Comparison of ENCODE assay signal across 10 cellular contexts in genomic region chr18:23981369-23981768, GRCh38. TPM values are rescaled to one million over a fixed set of nuclear protein-coding genes. Genes with fewer than 3 reads are reported as not detected.
DNase-seq lines count a peak whose midpoint lies in the region; ATAC-seq, FAIRE-seq and TF ChIP-seq lines count a peak whose summit lies in the region.
"Had no signal": no experiment of that assay in that cellular context is flagged by ENCODE, and none has a peak within 500 bp of the region (broad histone marks: within the 10 kb centered on the region; RNA-seq: fewer than 3 reads in every experiment).

No MANE protein-coding gene starts in this region.

- no peak overlapping the region for H3K27ac Mint-ChIP-seq in endodermal cell

- H3K9me3 ChIP-seq in endodermal cell (ENCODE audit: control insufficient read depth, low read length), result peaks cover 8% of the 10 kb centered on the region
- H3K9me3 ChIP-seq: SJSA1 had no signal

- no peak overlapping the region for H3K4me3 ChIP-seq in endodermal cell (ENCODE audit: low read length)
- H3K4me3 ChIP-seq: SJSA1 had no signal

- WGBS in endodermal cell (ENCODE audit: insufficient coverage in 1 of 2, insufficient read length in 1 of 2), 2 experiments, result 64 to 66% methylated on average over 5 of the region's 5 CpGs

- peaks cover 16% of the 10 kb centered on the region for H3K4me1 Mint-ChIP-seq in endodermal cell

- FAIRE-seq in GM18507 (lab: Jason Lieb, UNC), result peak; percentile 62
- FAIRE-seq: endothelial cell of umbilical vein had no signal

- H3K9me3 Mint-ChIP-seq in endodermal cell, result peaks cover 4% of the 10 kb centered on the region

- peaks cover 6% of the 10 kb centered on the region for H3K4me1 ChIP-seq in endodermal cell (ENCODE audit: control insufficient read depth, insufficient read depth, low read length)

- no peak overlapping the region for H3K27ac ChIP-seq in endodermal cell (ENCODE audit: low read depth, low read length)

- no peaks in the 10 kb centered on the region for H3K36me3 Mint-ChIP-seq in endodermal cell (ENCODE audit: low read depth)

- no peak overlapping the region for H3K4me3 Mint-ChIP-seq in endodermal cell

- no peaks in the 10 kb centered on the region for H3K27me3 ChIP-seq in endodermal cell (ENCODE audit: control insufficient read depth, insufficient read depth, low read length, poor library complexity, severe bottlenecking)
- H3K27me3 ChIP-seq: SJSA1 had no signal

- H3K27me3 Mint-ChIP-seq in endodermal cell (ENCODE audit: insufficient read depth), result peaks cover 3% of the 10 kb centered on the region

- ATAC-seq in GM21528 (IDR thresholded peaks at IDR 0.05; ENCODE audit: low FRiP score, unreplicated experiment) (peak; percentile 79), HG03558 (IDR thresholded peaks at IDR 0.05; ENCODE audit: extremely low read depth, unreplicated experiment) (peak; percentile 56)

- H3K36me3 ChIP-seq in endodermal cell (ENCODE audit: control insufficient read depth, insufficient read depth, low read length), result no peaks in the 10 kb centered on the region
- H3K36me3 ChIP-seq: SJSA1 had no signal

- no peak for TF ChIP-seq CTCF in endodermal cell (conservative IDR thresholded peaks at IDR 0.05)

- H3K9ac ChIP-seq in endodermal cell (ENCODE audit: extremely low read depth, low read length, poor library complexity, severe bottlenecking), result no peak overlapping the region

- DNase-seq in GM18507 (ENCODE audit: extremely low spot score, insufficient read length, low read depth), result no peak
- DNase-seq in midbrain (lab: John Stamatoyannopoulos, UW), result peak; percentile 13
- no peak for DNase-seq in LoVo (ENCODE audit: low spot score)
- DNase-seq in activated CD4-positive, alpha-beta T cell treated with anti-CD3 and anti-CD28 coated beads, Interleukin-2, amount 50 U/mL, for 48 hours, result no peak
- no peak for DNase-seq in endodermal cell
- DNase-seq in NCI-H1694 treated with DMSO at 0.1 percent for 48 hours (lab: John Stamatoyannopoulos, UW), result no peak

RNA-seq across cellular contexts. Expression of gene TTC39C, which starts 33.2 kb away (rescaled TPM):
- total RNA-seq in endodermal cell, result 10 to 100 TPM; 14.0 to 19.7 TPM
- 15.0 TPM for polyA plus RNA-seq in endodermal cell (2013, experiment 1 of 2)
- polyA plus RNA-seq in endodermal cell (2013, experiment 2 of 2), result 11.7 TPM
